In genomic region chr15:85763557-85764303, GRCh38 we compare ENCODE assay signal across 1 cellular context.
TF ChIP-seq lines count a peak whose summit lies in the region.

No MANE protein-coding gene starts in this region.

TF ChIP-seq in WTC11, 78 proteins besides CTCF, POLR2A, EP300 and RAD21 (continued from another document):
- TF ChIP-seq ATF2 (CRISPR knock-in tag; IDR thresholded peaks at IDR 0.05; ENCODE audit: borderline replicate concordance, low read depth), result no peak
- TF ChIP-seq ZNF121 (CRISPR knock-in tag; IDR thresholded peaks at IDR 0.05), result no peak
- TF ChIP-seq TEAD1 (CRISPR knock-in tag; IDR thresholded peaks at IDR 0.05), result no peak
- no peak for TF ChIP-seq MAX (CRISPR knock-in tag; IDR thresholded peaks at IDR 0.05)
